1 cellular context compared by ENCODE assay signal in the genomic region with DNA sequence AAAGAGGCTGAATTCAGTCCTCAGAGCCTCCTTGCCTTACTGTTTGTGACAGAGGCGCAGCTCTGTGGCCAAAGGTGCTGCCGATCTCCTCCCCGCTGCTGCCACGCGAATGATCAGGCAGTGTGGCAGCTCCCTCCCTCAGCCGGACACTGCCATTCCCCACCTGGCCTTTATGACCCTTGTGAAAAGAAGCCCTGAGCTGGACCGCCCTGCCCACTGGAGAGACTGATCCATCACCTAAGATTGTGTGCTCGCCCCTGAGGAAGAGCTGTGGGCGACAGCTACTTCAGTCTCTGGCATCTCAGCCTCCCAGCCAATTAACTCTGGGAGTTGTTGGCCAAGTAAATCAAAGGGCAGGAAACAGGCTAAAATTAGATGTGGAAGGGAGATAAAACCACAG.
TF ChIP-seq lines count a peak whose summit lies in the region.

No MANE protein-coding gene starts in this region.

TF ChIP-seq in H1, 55 proteins besides CTCF, POLR2A, EP300 and RAD21 (continued from another document):
- TF ChIP-seq SP2 (IDR thresholded peaks at IDR 0.05; ENCODE audit: low read length), result no peak
- no peak for TF ChIP-seq PHF8 (conservative IDR thresholded peaks at IDR 0.05; ENCODE audit: low read depth, low read length)
